In the genomic region with DNA sequence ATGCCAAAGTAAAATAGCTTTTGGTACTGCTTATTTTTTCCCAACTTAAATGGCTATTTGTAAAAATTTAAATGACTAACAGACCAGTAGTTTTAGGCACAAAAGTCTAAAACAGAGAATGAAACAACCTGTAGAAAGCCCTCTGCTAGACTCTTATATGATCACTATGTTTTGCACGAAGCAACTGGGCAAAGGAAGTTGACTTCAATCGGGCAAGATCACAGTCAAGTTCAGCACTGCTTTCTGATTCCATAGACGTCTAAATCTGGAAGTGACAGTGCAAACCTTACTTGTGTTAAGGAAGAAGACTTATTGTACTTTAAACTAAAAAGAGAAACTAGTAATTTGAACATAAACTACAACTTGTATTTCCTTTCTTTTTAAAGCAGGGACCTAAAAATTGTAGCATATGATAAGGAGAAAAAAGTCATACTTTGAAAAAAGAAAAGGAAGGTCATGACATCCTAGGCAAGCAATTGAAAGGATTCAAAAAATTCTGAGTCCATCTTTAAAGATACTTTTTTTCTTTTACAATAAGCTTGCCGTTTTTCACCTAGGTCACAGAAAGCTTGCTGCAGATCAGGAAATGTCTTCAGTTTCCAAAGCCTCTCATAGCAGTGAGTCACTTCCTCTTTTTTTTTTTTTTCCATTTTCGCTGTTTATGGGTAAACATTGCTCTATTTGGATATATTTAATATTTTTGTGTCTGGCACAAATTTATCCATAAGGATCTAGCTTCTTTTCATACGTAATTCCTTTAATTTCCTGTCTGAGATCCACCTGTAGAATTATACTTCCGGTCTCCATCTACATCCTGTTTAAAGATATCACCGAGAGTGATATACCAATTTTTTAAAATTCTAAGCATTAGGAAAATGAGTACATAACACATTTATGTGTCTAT, we compare ENCODE assay signal across 9 cellular contexts.
DNase-seq lines count a peak whose midpoint lies in the region; ATAC-seq and TF ChIP-seq lines count a peak whose summit lies in the region.
"Had no signal": no experiment of that assay in that cellular context is flagged by ENCODE, and none has a peak within 500 bp of the region (broad histone marks: within the 10 kb centered on the region; RNA-seq: fewer than 3 reads in every experiment).

No MANE protein-coding gene starts in this region.

- ATAC-seq in GM21717 (IDR thresholded peaks at IDR 0.05; ENCODE audit: unreplicated experiment), result peak; percentile 44
- ATAC-seq in foreskin keratinocyte, result no peak
- no peak for ATAC-seq in HG03280 (IDR thresholded peaks at IDR 0.05; ENCODE audit: unreplicated experiment)

- no peaks in the 10 kb centered on the region for H3K9me3 Mint-ChIP-seq in CD4-positive, alpha-beta memory T cell

- CTCF ChIA-PET in CD4-positive, alpha-beta memory T cell (lab: Charles Lee; ENCODE audit: partially characterized antibody), result interaction anchor here (1.0 to 3.7 kb wide), 4 partner anchors 9 to 307 kb away, joined by 3 to 21 read pairs (median 10); no protein-coding TSS in a partner anchor

- H3K9me3 ChIP-seq in CD4-positive, alpha-beta memory T cell (ENCODE audit: control insufficient read depth in 1 of 2, low read length in 2 of 2), result no peaks in the 10 kb centered on the region

- H3K36me3 Mint-ChIP-seq in CD4-positive, alpha-beta memory T cell, result peaks cover 8 to 10% of the 10 kb centered on the region in 2 donors

- POLR2A ChIA-PET in CD4-positive, alpha-beta memory T cell (lab: Charles Lee; ENCODE audit: partially characterized antibody), result interaction anchor here (0.5 to 2.3 kb wide), 7 partner anchors 9 to 246 kb away, joined by 3 to 10 read pairs (median 3); no protein-coding TSS in a partner anchor

- H3K4me3 ChIP-seq in CD4-positive, alpha-beta memory T cell (ENCODE audit: low read length in 2 of 2), result peak overlapping the region in 1 of 2 donors; percentile 21
- H3K4me3 ChIP-seq: SK-N-MC had no signal

- no peaks in the 10 kb centered on the region for H3K27me3 Mint-ChIP-seq in CD4-positive, alpha-beta memory T cell

- peak overlapping the region; percentile 42 to 95 (median 89) for H3K27ac Mint-ChIP-seq in CD4-positive, alpha-beta memory T cell

- peak overlapping the region; percentile 64 to 85 (median 77) for H3K4me3 Mint-ChIP-seq in CD4-positive, alpha-beta memory T cell

- intact Hi-C loops in CD4-positive, alpha-beta memory T cell (cut with micrococcal nuclease), result loop anchor here (2.0 kb wide), 1 partner anchor 14 kb away; no protein-coding TSS in a partner anchor

- no peak for TF ChIP-seq CTCF in foreskin keratinocyte (conservative IDR thresholded peaks at IDR 0.05)

- H3K27ac ChIP-seq in CD4-positive, alpha-beta memory T cell (ENCODE audit: low read depth, low read length), result peak overlapping the region; percentile 55
- H3K27ac ChIP-seq in foreskin keratinocyte, result no peak overlapping the region
- H3K27ac ChIP-seq: SK-N-MC had no signal

- peaks cover 66% of the 10 kb centered on the region for H3K4me1 ChIP-seq in CD4-positive, alpha-beta memory T cell (ENCODE audit: insufficient read depth, low read length)
- no peaks in the 10 kb centered on the region for H3K4me1 ChIP-seq in foreskin keratinocyte

- DNase-seq in CD4-positive, alpha-beta memory T cell, result peak; percentile 22 to 63 (median 37)
- DNase-seq in SIG-M5 (lab: John Stamatoyannopoulos, UW) (peak; percentile 42), iris pigment epithelial cell (ENCODE audit: low read depth) (peak; percentile 61), OCI-M2 (lab: John Stamatoyannopoulos, UW; ENCODE audit: unreplicated experiment) (no peak), foreskin keratinocyte (no peak), amygdala (lab: John Stamatoyannopoulos, UW) (no peak)

- peaks cover 49 to 77% (median 57%) of the 10 kb centered on the region in 4 donors for H3K4me1 Mint-ChIP-seq in CD4-positive, alpha-beta memory T cell

- peaks cover 7% of the 10 kb centered on the region for H3K36me3 ChIP-seq in CD4-positive, alpha-beta memory T cell (ENCODE audit: insufficient read depth, low read length)

- H3K27me3 ChIP-seq in CD4-positive, alpha-beta memory T cell (ENCODE audit: insufficient read depth, low read length), result no peaks in the 10 kb centered on the region
- H3K27me3 ChIP-seq in foreskin keratinocyte, result peaks cover 100% of the 10 kb centered on the region

Comparison
In these comparisons a context has a peak if more than half of its experiments do, and no peak if none do; other contexts are left out.
1. DNase-seq: peak in CD4-positive, alpha-beta memory T cell (5 of 5), SIG-M5 (single experiment) and iris pigment epithelial cell (single experiment); none in OCI-M2 (single experiment), foreskin keratinocyte (0 of 2) and amygdala (0 of 56).